ENCODE assay signal across 8 cellular contexts in genomic region chr22:42856865-42857704, GRCh38. TPM values are rescaled to one million over a fixed set of nuclear protein-coding genes. Genes with fewer than 3 reads are reported as not detected.
DNase-seq lines count a peak whose midpoint lies in the region; ATAC-seq and TF ChIP-seq lines count a peak whose summit lies in the region.

TSS of gene ARFGAP3 (minus strand) at chr22:42857273. CDS start at chr22:42857182, 91 bp downstream.

- peak within 1 kb of the TSS; percentile 97 for H3K27ac Mint-ChIP-seq in activated T-helper 17 cell treated with anti-CD3 and anti-CD28 coated beads, Interleukin-2, amount 50 U/mL, for 72 hours
- peak within 1 kb of the TSS; percentile 80 to 94 (median 89) for H3K27ac Mint-ChIP-seq in naive thymus-derived CD4-positive, alpha-beta T cell
- peak within 1 kb of the TSS; percentile 95 for H3K27ac Mint-ChIP-seq in stimulated activated memory B cell treated with anti-CD40 and anti-IgM and Interleukin-4, amounts not matched to agents 10 μg/mL and 1 μg/mL and 100 μg/mL, for 72 hours

- WGBS in GM23248 (ENCODE audit: low coverage in 1 of 2, low lambda C conversion rate in 2 of 2, missing lambda C conversion rate in 2 of 2), 2 experiments: 3 to 9% methylated on average over 51 to 94 of the region's 111 CpGs

- H3K27me3 Mint-ChIP-seq in activated T-helper 17 cell treated with anti-CD3 and anti-CD28 coated beads, Interleukin-2, amount 50 U/mL, for 72 hours: no peaks in the 10 kb centered on the region
- H3K27me3 Mint-ChIP-seq in naive thymus-derived CD4-positive, alpha-beta T cell: no peaks in the 10 kb centered on the region
- no peaks in the 10 kb centered on the region for H3K27me3 Mint-ChIP-seq in stimulated activated memory B cell treated with anti-CD40 and anti-IgM and Interleukin-4, amounts not matched to agents 10 μg/mL and 1 μg/mL and 100 μg/mL, for 72 hours

- ATAC-seq in DND-41 (ENCODE audit: insufficient read depth, low read depth): peak; percentile 86
- ATAC-seq in activated T-helper 17 cell treated with anti-CD3 and anti-CD28 coated beads, Interleukin-2, amount 50 U/mL, for 72 hours (replicated peaks): peak; percentile 90
- ATAC-seq in naive thymus-derived CD4-positive, alpha-beta T cell: peak; percentile 97
- peak; percentile 94 for ATAC-seq in stimulated activated memory B cell treated with anti-CD40 and anti-IgM and Interleukin-4, amounts not matched to agents 10 μg/mL and 1 μg/mL and 100 μg/mL, for 72 hours

- TF ChIP-seq CTCF in DND-41 (IDR thresholded peaks at IDR 0.05; ENCODE audit: borderline replicate concordance, extremely low read depth, low read length, poor library complexity, severe bottlenecking) (no peak), RWPE1 (conservative IDR thresholded peaks at IDR 0.05; ENCODE audit: low read depth) (no peak), fibroblast of lung (conservative IDR thresholded peaks at IDR 0.05 in 1 of 2, IDR thresholded peaks at IDR 0.05 in 1 of 2; ENCODE audit: low read depth in 1 of 2, low read length in 2 of 2) (no peak)

- H3K4me3 Mint-ChIP-seq in activated T-helper 17 cell treated with anti-CD3 and anti-CD28 coated beads, Interleukin-2, amount 50 U/mL, for 72 hours: peak within 1 kb of the TSS; percentile 94
- H3K4me3 Mint-ChIP-seq in naive thymus-derived CD4-positive, alpha-beta T cell: peak within 1 kb of the TSS; percentile 84 to 92 (median 88)
- peak within 1 kb of the TSS; percentile 90 for H3K4me3 Mint-ChIP-seq in stimulated activated memory B cell treated with anti-CD40 and anti-IgM and Interleukin-4, amounts not matched to agents 10 μg/mL and 1 μg/mL and 100 μg/mL, for 72 hours

- H3K4me3 ChIP-seq in DND-41 (ENCODE audit: low read depth in 1 of 2, low read length in 2 of 2): peak within 1 kb of the TSS; percentile 86 to 99
- H3K4me3 ChIP-seq in GM23248: peak within 1 kb of the TSS; percentile 96
- H3K4me3 ChIP-seq in fibroblast of lung (replicated peaks in 1 of 4; ENCODE audit: control extremely low read depth in 1 of 4, insufficient read depth in 1 of 4, low read depth in 3 of 4, low read length in 4 of 4): peak within 1 kb of the TSS; percentile 72 to 92 (median 90)
- H3K4me3 ChIP-seq in naive thymus-derived CD4-positive, alpha-beta T cell (ENCODE audit: low read length): peak within 1 kb of the TSS; percentile 77

- intact Hi-C loops in naive thymus-derived CD4-positive, alpha-beta T cell (cut with micrococcal nuclease): loop anchor here (1.0 to 10.0 kb wide), 8 partner anchors 10 to 772 kb away; partner anchors contain the start of genes PACSIN2 (in 2 of the 2), POLDIP3 (in 2 of the 2), TTLL12 (in 2 of the 2) and TTLL1 (in 1 of the 2)

- peaks cover 6% of the 10 kb centered on the region for H3K36me3 Mint-ChIP-seq in activated T-helper 17 cell treated with anti-CD3 and anti-CD28 coated beads, Interleukin-2, amount 50 U/mL, for 72 hours (ENCODE audit: low read depth)
- peaks cover 0 to 5% (median 0%) of the 10 kb centered on the region in 5 donors for H3K36me3 Mint-ChIP-seq in naive thymus-derived CD4-positive, alpha-beta T cell
- H3K36me3 Mint-ChIP-seq in stimulated activated memory B cell treated with anti-CD40 and anti-IgM and Interleukin-4, amounts not matched to agents 10 μg/mL and 1 μg/mL and 100 μg/mL, for 72 hours: no peaks in the 10 kb centered on the region

- no peaks in the 10 kb centered on the region for H3K9me3 Mint-ChIP-seq in activated T-helper 17 cell treated with anti-CD3 and anti-CD28 coated beads, Interleukin-2, amount 50 U/mL, for 72 hours
- peaks cover 0 to 3% (median 0%) of the 10 kb centered on the region in 11 donors for H3K9me3 Mint-ChIP-seq in naive thymus-derived CD4-positive, alpha-beta T cell
- no peaks in the 10 kb centered on the region for H3K9me3 Mint-ChIP-seq in stimulated activated memory B cell treated with anti-CD40 and anti-IgM and Interleukin-4, amounts not matched to agents 10 μg/mL and 1 μg/mL and 100 μg/mL, for 72 hours

- H3K36me3 ChIP-seq in DND-41 (ENCODE audit: insufficient read depth, low read length) (peaks cover 12% of the 10 kb centered on the region; the same call in 1 of the 2 replicates), GM23248 (ENCODE audit: low read depth) (no peaks in the 10 kb centered on the region), fibroblast of lung (ENCODE audit: control insufficient read depth, insufficient read depth, low read length) (no peaks in the 10 kb centered on the region)
- no peaks in the 10 kb centered on the region for H3K36me3 ChIP-seq in naive thymus-derived CD4-positive, alpha-beta T cell (ENCODE audit: control insufficient read depth in 2 of 3, insufficient read depth in 3 of 3, low read length in 3 of 3)

- H3K4me2 ChIP-seq in DND-41 (ENCODE audit: insufficient read depth, low read length) (peak within 1 kb of the TSS; percentile 97), GM23248 (ENCODE audit: unreplicated experiment) (peak within 1 kb of the TSS; percentile 98), fibroblast of lung (ENCODE audit: extremely low read depth, insufficient read depth, low read length) (peak within 1 kb of the TSS; percentile 92)

- CTCF ChIA-PET in RWPE1 (lab: Yijun Ruan, JAX): interaction anchor here (0.7 kb wide), 1 partner anchor 233 kb away, joined by 3 read pairs; no protein-coding TSS in a partner anchor
- CTCF ChIA-PET in naive thymus-derived CD4-positive, alpha-beta T cell (lab: Charles Lee): interaction anchor here (0.6 to 2.4 kb wide), 6 partner anchors 10 to 336 kb away, joined by 3 to 12 read pairs (median 4); no protein-coding TSS in a partner anchor

- no peaks in the 10 kb centered on the region for H3K27me3 ChIP-seq in DND-41 (ENCODE audit: insufficient read depth, low read length, poor library complexity)
- no peaks in the 10 kb centered on the region for H3K27me3 ChIP-seq in GM23248 (replicated peaks; ENCODE audit: insufficient read depth)
- H3K27me3 ChIP-seq in fibroblast of lung (ENCODE audit: control insufficient read depth, insufficient read depth, low read length): no peaks in the 10 kb centered on the region
- H3K27me3 ChIP-seq in naive thymus-derived CD4-positive, alpha-beta T cell (ENCODE audit: control insufficient read depth in 2 of 2, insufficient read depth in 2 of 2, low read length in 2 of 2): no peaks in the 10 kb centered on the region

- in situ Hi-C loops in GM23248 (cut with MboI): no loop called here

- peaks cover 15% of the 10 kb centered on the region for H3F3A ChIP-seq in GM23248 (ENCODE audit: insufficient read depth)

- H3K4me1 ChIP-seq in DND-41 (ENCODE audit: insufficient read depth, low read length) (peaks cover 28% of the 10 kb centered on the region), GM23248 (ENCODE audit: insufficient read depth) (peaks cover 11% of the 10 kb centered on the region), fibroblast of lung (ENCODE audit: control insufficient read depth, extremely low read depth, insufficient read depth, low read length) (no peaks in the 10 kb centered on the region)
- H3K4me1 ChIP-seq in naive thymus-derived CD4-positive, alpha-beta T cell (ENCODE audit: control insufficient read depth in 2 of 2, insufficient read depth in 2 of 2, low read length in 2 of 2): peaks cover 4 to 6% of the 10 kb centered on the region in 2 donors

- H3K9me3 ChIP-seq in DND-41 (ENCODE audit: insufficient read depth, low read length, severe bottlenecking): no peaks in the 10 kb centered on the region
- H3K9me3 ChIP-seq in GM23248 (ENCODE audit: low read depth): no peaks in the 10 kb centered on the region
- H3K9me3 ChIP-seq in fibroblast of lung (ENCODE audit: control insufficient read depth, insufficient read depth, low read depth, low read length): no peaks in the 10 kb centered on the region
- no peaks in the 10 kb centered on the region for H3K9me3 ChIP-seq in naive thymus-derived CD4-positive, alpha-beta T cell (ENCODE audit: control insufficient read depth in 2 of 3, low read length in 3 of 3)

- POLR2A ChIA-PET in RWPE1 (lab: Yijun Ruan, JAX; ENCODE audit: low non-redundant PET): no interaction called here
- POLR2A ChIA-PET in naive thymus-derived CD4-positive, alpha-beta T cell (lab: Charles Lee): interaction anchor here (0.6 to 1.9 kb wide), 6 partner anchors 10 to 413 kb away, joined by 3 to 14 read pairs (median 5); partner anchors contain the start of gene PACSIN2

- peaks cover 3% of the 10 kb centered on the region for H3K4me1 Mint-ChIP-seq in activated T-helper 17 cell treated with anti-CD3 and anti-CD28 coated beads, Interleukin-2, amount 50 U/mL, for 72 hours
- peaks cover 0 to 22% (median 10%) of the 10 kb centered on the region in 7 donors for H3K4me1 Mint-ChIP-seq in naive thymus-derived CD4-positive, alpha-beta T cell
- peaks cover 24% of the 10 kb centered on the region for H3K4me1 Mint-ChIP-seq in stimulated activated memory B cell treated with anti-CD40 and anti-IgM and Interleukin-4, amounts not matched to agents 10 μg/mL and 1 μg/mL and 100 μg/mL, for 72 hours

- H3K9ac ChIP-seq in DND-41 (ENCODE audit: low read depth, low read length) (peak within 1 kb of the TSS; percentile 84), GM23248 (peak within 1 kb of the TSS; percentile 100), fibroblast of lung (ENCODE audit: insufficient read depth, low read length) (peak within 1 kb of the TSS; percentile 96)

- H3K27ac ChIP-seq in DND-41 (ENCODE audit: low read length) (peak within 1 kb of the TSS; percentile 86), GM23248 (peak within 1 kb of the TSS; percentile 99), RWPE1 (peak within 1 kb of the TSS; percentile 92), fibroblast of lung (ENCODE audit: insufficient read depth, low read length) (peak within 1 kb of the TSS; percentile 94)
- peak within 1 kb of the TSS; percentile 93 for H3K27ac ChIP-seq in naive thymus-derived CD4-positive, alpha-beta T cell (ENCODE audit: low read depth, low read length)

- H3K9me2 ChIP-seq in GM23248 (ENCODE audit: insufficient read depth): no peaks in the 10 kb centered on the region

- DNase-seq in DND-41: peak; percentile 93
- DNase-seq in GM23248: peak; percentile 98
- DNase-seq in LHCN-M2 (ENCODE audit: low read depth): peak; percentile 89
- peak; percentile 96 for DNase-seq in RWPE1 (ENCODE audit: low spot score)
- peak; percentile 89 to 91 for DNase-seq in fibroblast of lung (ENCODE audit: low read depth in 2 of 2)
- DNase-seq in naive thymus-derived CD4-positive, alpha-beta T cell: peak; percentile 87 to 99 (median 96)

- peak within 1 kb of the TSS; percentile 100 for H2AFZ ChIP-seq in DND-41 (ENCODE audit: low read depth, low read length)
- peak within 1 kb of the TSS; percentile 76 for H2AFZ ChIP-seq in GM23248
- H2AFZ ChIP-seq in fibroblast of lung (ENCODE audit: low read length): peak within 1 kb of the TSS; percentile 82

- H4K20me1 ChIP-seq in DND-41 (ENCODE audit: insufficient read depth, low read length) (peaks cover 10% of the 10 kb centered on the region; the same call in 1 of the 2 replicates), GM23248 (ENCODE audit: insufficient read depth) (no peaks in the 10 kb centered on the region), fibroblast of lung (ENCODE audit: control insufficient read depth, extremely low read depth, insufficient read depth, low read length) (no peaks in the 10 kb centered on the region)

- H3K79me2 ChIP-seq in DND-41 (ENCODE audit: insufficient read depth, low read length): peaks cover 52% of the 10 kb centered on the region
- H3K79me2 ChIP-seq in GM23248 (ENCODE audit: insufficient read depth): peaks cover 45% of the 10 kb centered on the region
- peaks cover 41% of the 10 kb centered on the region for H3K79me2 ChIP-seq in fibroblast of lung (ENCODE audit: control insufficient read depth, insufficient read depth, low read length)

RNA-seq across cellular contexts. Expression of gene ARFGAP3, which starts in this region (rescaled TPM):
- total RNA-seq in GM23248 (2014; rRNA removed; shearing (Covaris generic)): 83.2 and 96.8 TPM in 2 replicates
- polyA plus RNA-seq in GM23248 (2016; fragmentation: Nextera tagmentation; extraction: Ambion mirVana) (79.7 and 81.5 TPM in 2 replicates), fibroblast of lung (63.9 and 74.1 TPM in 2 replicates)
- total RNA-seq in LHCN-M2 (2014; rRNA removed) (76.7 and 87.1 TPM in 2 replicates), fibroblast of lung (60.1 and 62.1 TPM in 2 replicates)
- polyA plus RNA-seq in LHCN-M2 (2012): 41.8 TPM
- total RNA-seq in activated T-helper 17 cell treated with anti-CD3 and anti-CD28 coated beads, Interleukin-2, amount 50 U/mL, for 72 hours: 10 to 100 TPM; 32.0 to 32.8 TPM
- 45.3 and 48.9 TPM in 2 replicates for polyA plus RNA-seq in fibroblast of lung (2012)
- 16.9 and 24.5 TPM in 2 replicates for polyA minus RNA-seq in fibroblast of lung (ENCODE audit: low replicate concordance)
- 10 to 100 TPM; 22.9 to 38.4 (median 31.0) TPM for total RNA-seq in naive thymus-derived CD4-positive, alpha-beta T cell
- 10 to 100 TPM; 26.1 to 28.5 TPM for polyA plus RNA-seq in naive thymus-derived CD4-positive, alpha-beta T cell

Comparison
In these comparisons a context has a peak if more than half of its experiments do, and no peak if none do; other contexts are left out.
1. Peak in every context shown above with its lines: DNase-seq, ATAC-seq, H3K4me3 ChIP-seq and H3K27ac ChIP-seq.